In genomic region chr6:147642458-147642857, GRCh38 we compare ENCODE assay signal across 26 cellular contexts.
DNase-seq lines count a peak whose midpoint lies in the region; ATAC-seq, FAIRE-seq and TF ChIP-seq lines count a peak whose summit lies in the region.
"Had no signal": no experiment of that assay in that cellular context is flagged by ENCODE, and none has a peak within 500 bp of the region (broad histone marks: within the 10 kb centered on the region; RNA-seq: fewer than 3 reads in every experiment).

No MANE protein-coding gene starts in this region.

- H3K36me3 ChIP-seq in IMR-90 (ENCODE audit: control insufficient read depth, insufficient read depth, low read length) (no peaks in the 10 kb centered on the region), astrocyte (ENCODE audit: insufficient read depth, low read length) (no peaks in the 10 kb centered on the region)
- H3K36me3 ChIP-seq: heart right ventricle, prostate gland, spleen, thyroid gland had no signal

- intact Hi-C loops in IMR-90 (cut with micrococcal nuclease) = no loop called here
- intact Hi-C loops in cardiac septum (cut with DNase I) = no loop called here

- peaks cover 3% of the 10 kb centered on the region for H3K4me1 Mint-ChIP-seq in astrocyte (ENCODE audit: low read depth, unreplicated experiment)
- H3K4me1 Mint-ChIP-seq: CD14-positive monocyte; naive thymus-derived CD8-positive, alpha-beta T cell had no signal

- TF ChIP-seq CTCF in IMR-90 (conservative IDR thresholded peaks at IDR 0.05; ENCODE audit: low read depth, low read length) = no peak
- TF ChIP-seq CTCF in astrocyte (IDR thresholded peaks at IDR 0.05; ENCODE audit: insufficient read depth, low read depth, low read length) = no peak

- peak overlapping the region; percentile 61 for H2BK5ac ChIP-seq in IMR-90 (ENCODE audit: low read depth, low read length, poor library complexity, severe bottlenecking)

- CTCF ChIA-PET in IMR-90 (lab: Yijun Ruan, JAX) = interaction anchor here (0.5 to 1.2 kb wide), 2 partner anchors 9 to 139 kb away, joined by 3 to 5 read pairs; no protein-coding TSS in a partner anchor

- peak overlapping the region; percentile 7; the same call in 1 of the 2 replicates for H2AK5ac ChIP-seq in IMR-90 (ENCODE audit: low read depth, low read length)

- peak overlapping the region; percentile 77 for H3K4ac ChIP-seq in IMR-90 (ENCODE audit: low read depth, low read length)

- FAIRE-seq in astrocyte (lab: Jason Lieb, UNC) = no peak
- FAIRE-seq: GM19239 had no signal

- H3K79me1 ChIP-seq in IMR-90 (ENCODE audit: low read depth in 1 of 2, low read length in 2 of 2) = no peaks in the 10 kb centered on the region

- H3K4me1 ChIP-seq in IMR-90 (ENCODE audit: control insufficient read depth, insufficient read depth, low read length) (peaks cover 5% of the 10 kb centered on the region), astrocyte (ENCODE audit: insufficient read depth, low read length) (peaks cover 13% of the 10 kb centered on the region)
- H3K4me1 ChIP-seq: prostate gland, spleen, thyroid gland had no signal

- H4K20me1 ChIP-seq in IMR-90 (ENCODE audit: insufficient read depth, low read length) = no peaks in the 10 kb centered on the region
- no peaks in the 10 kb centered on the region for H4K20me1 ChIP-seq in astrocyte (ENCODE audit: insufficient read depth, low read length)

- H2BK20ac ChIP-seq in IMR-90 (ENCODE audit: low read depth, low read length) = peak overlapping the region; percentile 69

- H3K79me2 ChIP-seq in astrocyte (ENCODE audit: insufficient read depth, low read length) = no peaks in the 10 kb centered on the region

- no CpG with 5 or more reads among the region's 3 CpGs for WGBS in IMR-90 (ENCODE audit: extremely low coverage in 2 of 2, insufficient read length in 1 of 2), 2 experiments

- H3K56ac ChIP-seq in IMR-90 (ENCODE audit: extremely low read depth, insufficient read depth, low read length) = no peak overlapping the region

- no peaks in the 10 kb centered on the region for H3K27me3 Mint-ChIP-seq in astrocyte (ENCODE audit: low read depth, unreplicated experiment)

- TF ChIP-seq RAD21 in IMR-90 (IDR thresholded peaks at IDR 0.05; ENCODE audit: low read length) = no peak

- peak overlapping the region; percentile 3; the same call in 1 of the 2 replicates for H4K5ac ChIP-seq in IMR-90 (ENCODE audit: low read depth, low read length)

- H2BK15ac ChIP-seq in IMR-90 (ENCODE audit: low read depth, low read length) = peak overlapping the region; percentile 55; the same call in 1 of the 3 replicates

- no peaks in the 10 kb centered on the region for H3K27me3 ChIP-seq in IMR-90 (ENCODE audit: control insufficient read depth, insufficient read depth, low read length)
- no peaks in the 10 kb centered on the region for H3K27me3 ChIP-seq in astrocyte (ENCODE audit: insufficient read depth, low read length)
- H3K27me3 ChIP-seq: heart right ventricle, spleen, thyroid gland had no signal

- H3K4me3 ChIP-seq in IMR-90 (ENCODE audit: insufficient read depth, low read depth, low read length) = no peak overlapping the region
- H3K4me3 ChIP-seq in astrocyte (ENCODE audit: insufficient read depth, low read depth, low read length) = no peak overlapping the region
- H3K4me3 ChIP-seq: heart right ventricle, lung, prostate gland, spleen, thyroid gland had no signal

- H2AFZ ChIP-seq in IMR-90 (replicated peaks; ENCODE audit: low read length, poor library complexity) = no peak overlapping the region
- H2AFZ ChIP-seq in astrocyte (ENCODE audit: low read depth, low read length) = peak overlapping the region; percentile 38

- no peak overlapping the region; the same call in 1 of the 2 replicates for H3K14ac ChIP-seq in IMR-90 (replicated peaks; ENCODE audit: low read depth, low read length)

- dilution Hi-C loops in IMR-90 (cut with HindIII; ENCODE audit: low sequenced_read_pairs, unreplicated experiment) = no loop called here

- H3K9me1 ChIP-seq in IMR-90 (ENCODE audit: insufficient read depth, low read length) = peaks cover 5% of the 10 kb centered on the region

- ATAC-seq in IMR-90 (ENCODE audit: low read depth) = peak; percentile 91
- ATAC-seq: esophagus mucosa; heart right ventricle; naive thymus-derived CD8-positive, alpha-beta T cell had no signal

- no peaks in the 10 kb centered on the region for H3K36me3 Mint-ChIP-seq in astrocyte (ENCODE audit: low read depth, unreplicated experiment)
- H3K36me3 Mint-ChIP-seq: CD14-positive monocyte; naive thymus-derived CD8-positive, alpha-beta T cell had no signal

- H3K9me3 ChIP-seq in IMR-90 (ENCODE audit: control insufficient read depth, insufficient read depth, low read length) (no peaks in the 10 kb centered on the region), astrocyte (ENCODE audit: insufficient read depth, low read depth, low read length) (no peaks in the 10 kb centered on the region)
- H3K9me3 ChIP-seq: heart right ventricle, prostate gland, spleen, thyroid gland had no signal

- H3K4me2 ChIP-seq in IMR-90 (ENCODE audit: low read depth, low read length) (peak overlapping the region; percentile 47; the same call in 1 of the 2 replicates), astrocyte (ENCODE audit: low read length) (peak overlapping the region; percentile 54)

- peak overlapping the region; percentile 58 for H3K18ac ChIP-seq in IMR-90 (ENCODE audit: low read depth, low read length)

- no peak overlapping the region for H3K23ac ChIP-seq in IMR-90 (ENCODE audit: low read depth, low read length)

- H2AK9ac ChIP-seq in IMR-90 (replicated peaks; ENCODE audit: low read depth, low read length, poor library complexity) = no peak overlapping the region

- H2BK120ac ChIP-seq in IMR-90 (ENCODE audit: low read depth, low read length) = peak overlapping the region; percentile 74

- H3K4me3 Mint-ChIP-seq in astrocyte (ENCODE audit: unreplicated experiment) = no peak overlapping the region
- H3K4me3 Mint-ChIP-seq: CD14-positive monocyte; naive thymus-derived CD8-positive, alpha-beta T cell had no signal

- TF ChIP-seq POLR2A in IMR-90 (IDR thresholded peaks at IDR 0.05; ENCODE audit: low read depth, low read length) = no peak

- H3K27ac ChIP-seq in IMR-90 (ENCODE audit: insufficient read depth, low read length) (peak overlapping the region; percentile 64; the same call in 1 of the 2 replicates), astrocyte (ENCODE audit: low read depth, low read length) (peak overlapping the region; percentile 56)
- H3K27ac ChIP-seq: heart right ventricle, prostate gland, RWPE1, spleen, thyroid gland had no signal

- peak overlapping the region in 1 of 2 experiments; percentile 75; a peak in 2 of 4 replicates for H4K8ac ChIP-seq in IMR-90 (ENCODE audit: low read depth in 2 of 2, low read length in 2 of 2)

- H3K27ac Mint-ChIP-seq in astrocyte (ENCODE audit: unreplicated experiment) = no peak overlapping the region
- H3K27ac Mint-ChIP-seq: CD14-positive monocyte; naive thymus-derived CD8-positive, alpha-beta T cell had no signal

- no TSS peak for BruUV-seq in IMR-90 (replicated peaks; lab: Mats Ljungman, UMichigan)

- H3K9ac ChIP-seq in IMR-90 (ENCODE audit: low read depth, low read length) = no peak overlapping the region
- no peak overlapping the region for H3K9ac ChIP-seq in astrocyte (ENCODE audit: low read length)

- no peaks in the 10 kb centered on the region for H3K9me3 Mint-ChIP-seq in astrocyte (ENCODE audit: unreplicated experiment)

- H4K91ac ChIP-seq in IMR-90 (ENCODE audit: insufficient read depth, low read depth, low read length) = peak overlapping the region; percentile 66; the same call in 1 of the 2 replicates

- in situ Hi-C loops in IMR-90 (cut with MboI; ENCODE audit: low sequenced_read_pairs) = no loop called here

- POLR2A ChIA-PET in IMR-90 (lab: Charles Lee; ENCODE audit: unreplicated experiment) = no interaction called here

- DNase-seq in A172 (ENCODE audit: low spot score) = peak; percentile 66
- peak; percentile 85 for DNase-seq in IMR-90
- peak; percentile 81 for DNase-seq in astrocyte (ENCODE audit: low read depth)
- DNase-seq in iris pigment epithelial cell (ENCODE audit: low read depth) = peak; percentile 87
- no peak for DNase-seq in NCI-H2227 treated with DMSO at 0.1 percent for 48 hours (lab: John Stamatoyannopoulos, UW)
- no peak for DNase-seq in cardiac septum (ENCODE audit: low spot score)
- DNase-seq in activated CD4-positive, alpha-beta T cell treated with anti-CD3 and anti-CD28 coated beads for 1 hour = no peak
- DNase-seq in stimulated activated CD4-positive, alpha-beta T cell treated with anti-CD3 and anti-CD28 coated beads, Interleukin-12 subunit alpha, Interleukin-12 subunit beta, amount 100 ng/mL, for 4 hours = no peak
- DNase-seq: 8988T; activated CD4-positive, CD25-positive, alpha-beta regulatory T cell; activated effector memory CD4-positive, alpha-beta T cell treated with Interleukin-2 at 50 U/mL for 16 hours; amygdala; cortex of kidney; heart right ventricle; Karpas-422; naive thymus-derived CD8-positive, alpha-beta T cell; NCI-H146; spleen; T-helper 2 cell; thyroid gland had no signal

TF ChIP-seq in IMR-90, 13 proteins besides CTCF, POLR2A, EP300 and RAD21:
- no peak for TF ChIP-seq RFX5 (IDR thresholded peaks at IDR 0.05; ENCODE audit: low read depth, low read length)
- TF ChIP-seq MAZ (IDR thresholded peaks at IDR 0.05; ENCODE audit: borderline replicate concordance, low read depth, low read length) = no peak
- TF ChIP-seq CHD1 (IDR thresholded peaks at IDR 0.05; ENCODE audit: low read depth, low read length) = no peak
- no peak for TF ChIP-seq USF2 (IDR thresholded peaks at IDR 0.05; ENCODE audit: low read depth, low read length)
- TF ChIP-seq CEBPB (IDR thresholded peaks at IDR 0.05; ENCODE audit: low read depth, low read length) = no peak
- no peak for TF ChIP-seq MAFK (IDR thresholded peaks at IDR 0.05; ENCODE audit: low read depth, low read length)
- no peak for TF ChIP-seq BHLHE40 (IDR thresholded peaks at IDR 0.05; ENCODE audit: low read depth, low read length)
- no peak for TF ChIP-seq SMC3 (IDR thresholded peaks at IDR 0.05; ENCODE audit: low read depth, low read length)
TF ChIP-seq in IMR-90: peak in this region for 0.

Comparison
In these comparisons a context has a peak if more than half of its experiments do, and no peak if none do; other contexts are left out.
1. DNase-seq: peak in A172 (single experiment), IMR-90 (single experiment), astrocyte (single experiment) and iris pigment epithelial cell (single experiment); none in NCI-H2227 treated with DMSO at 0.1 percent for 48 hours (single experiment), cardiac septum (single experiment), activated CD4-positive, alpha-beta T cell treated with anti-CD3 and anti-CD28 coated beads for 1 hour (single experiment) and stimulated activated CD4-positive, alpha-beta T cell treated with anti-CD3 and anti-CD28 coated beads, Interleukin-12 subunit alpha, Interleukin-12 subunit beta, amount 100 ng/mL, for 4 hours (single experiment).